Comparison of ENCODE assay signal across 22 cellular contexts in genomic region chr1:109299984-109300343, GRCh38. TPM values are rescaled to one million over a fixed set of nuclear protein-coding genes. Genes with fewer than 3 reads are reported as not detected.
DNase-seq lines count a peak whose midpoint lies in the region; ATAC-seq and TF ChIP-seq lines count a peak whose summit lies in the region.
"Had no signal": no experiment of that assay in that cellular context is flagged by ENCODE, and none has a peak within 500 bp of the region (broad histone marks: within the 10 kb centered on the region; RNA-seq: fewer than 3 reads in every experiment).

No MANE protein-coding gene starts in this region.

- no peak overlapping the region for H3K4me2 ChIP-seq in neuronal stem cell (ENCODE audit: insufficient read depth, low read length, poor library complexity, severe bottlenecking)

- H3K27me3 ChIP-seq in esophagus muscularis mucosa, result no peaks in the 10 kb centered on the region
- H3K27me3 ChIP-seq in neuronal stem cell (ENCODE audit: control insufficient read depth in 3 of 3, insufficient read depth in 3 of 3, low read depth in 1 of 3, low read length in 3 of 3), result no peaks in the 10 kb centered on the region
- H3K27me3 ChIP-seq in psoas muscle (ENCODE audit: insufficient read depth in 3 of 3, low read length in 2 of 3), result no peaks in the 10 kb centered on the region
- H3K27me3 ChIP-seq: BE2C, colonic mucosa, ovary had no signal

- H3K36me3 Mint-ChIP-seq in brain, result no peaks in the 10 kb centered on the region
- H3K36me3 Mint-ChIP-seq: activated naive CD4-positive, alpha-beta T cell treated with anti-CD3 and anti-CD28 coated beads, Interleukin-2, amount 10 ng/mL, durations not matched to agents 7 days and 5 days had no signal

- no peak for DNase-seq in esophagus muscularis mucosa (ENCODE audit: extremely low spot score)
- DNase-seq in neuronal stem cell (ENCODE audit: low spot score), result no peak
- DNase-seq in psoas muscle, result no peak
- DNase-seq in SIG-M5 treated with dmso at 0.1 percent for 504 hours (lab: John Stamatoyannopoulos, UW; ENCODE audit: unreplicated experiment), result no peak
- DNase-seq: activated B cell treated with CpG ODN at 0.5 μM for 24 hours; activated CD8-positive, alpha-beta T cell treated with anti-CD3 and anti-CD28 coated beads for 36 hours; activated naive CD4-positive, alpha-beta T cell treated with anti-CD3 and anti-CD28 coated beads, Interleukin-2, amount 10 ng/mL, durations not matched to agents 7 days and 5 days; activated T-cell treated with anti-CD3 and anti-CD28 coated beads, Interleukin-2, amount 50 U/mL, for 4 hours; aorta; BE2C; colonic mucosa; NCI-H1694; NCI-H82; ovary; stimulated activated CD8-positive, alpha-beta memory T cell treated with anti-CD3 and anti-CD28 coated beads, Interleukin-4, amount 100 ng/mL, for 48 hours had no signal

- H3K4me1 ChIP-seq in esophagus muscularis mucosa (peaks cover 32 to 49% (median 45%) of the 10 kb centered on the region in 4 donors), neuronal stem cell (ENCODE audit: control insufficient read depth in 2 of 2, insufficient read depth in 1 of 2, low read depth in 1 of 2, low read length in 2 of 2) (peaks cover 4 to 12% of the 10 kb centered on the region in 2 donors), psoas muscle (peaks cover 13% of the 10 kb centered on the region)
- H3K4me1 ChIP-seq: colonic mucosa had no signal

- H3K18ac ChIP-seq in neuronal stem cell (ENCODE audit: low read length), result peak overlapping the region; percentile 11

- WGBS in esophagus muscularis mucosa, result 88% methylated on average over 7 of the region's 7 CpGs
- no CpG with 5 or more reads among the region's 7 CpGs for WGBS in neuronal stem cell (ENCODE audit: extremely low coverage in 2 of 2, insufficient read length in 2 of 2, insufficient replicate concordance in 1 of 2), 2 donors
- WGBS in psoas muscle, 3 donors, result 37 to 65% (median 58%) methylated on average over 7 of the region's 7 CpGs

- no peak for TF ChIP-seq POLR2A in esophagus muscularis mucosa (IDR thresholded peaks at IDR 0.05; ENCODE audit: low read depth)

- H3K27ac ChIP-seq in esophagus muscularis mucosa (replicated peaks in 1 of 4) (peak overlapping the region; percentile 70 to 80 (median 74)), neuronal stem cell (replicated peaks; ENCODE audit: low read length) (no peak overlapping the region), temporal lobe (ENCODE audit: low read depth, low read length) (peak overlapping the region; percentile 99), psoas muscle (no peak overlapping the region)
- H3K27ac ChIP-seq: colonic mucosa, HL-60, ovary, thoracic aorta had no signal

- H3K79me1 ChIP-seq in neuronal stem cell (ENCODE audit: low read depth, low read length), result no peaks in the 10 kb centered on the region

- no peak overlapping the region for H3K23ac ChIP-seq in neuronal stem cell (ENCODE audit: low read depth, low read length, poor library complexity)

- H2AFZ ChIP-seq in neuronal stem cell (ENCODE audit: low read length), result peak overlapping the region; percentile 5

- H3K4me3 Mint-ChIP-seq in brain, result no peak overlapping the region
- H3K4me3 Mint-ChIP-seq: activated B cell treated with CpG ODN at 0.5 μM for 24 hours; activated CD8-positive, alpha-beta T cell treated with anti-CD3 and anti-CD28 coated beads for 36 hours; activated naive CD4-positive, alpha-beta T cell treated with anti-CD3 and anti-CD28 coated beads, Interleukin-2, amount 10 ng/mL, durations not matched to agents 7 days and 5 days; activated T-cell treated with anti-CD3 and anti-CD28 coated beads, Interleukin-2, amount 50 U/mL, for 4 hours; T-helper 2 cell treated with Interferon-gamma antibody and Interleukin-4, amounts not matched to agents 5 μg/mL and 100 μg/mL, for 36 hours had no signal

- H4K91ac ChIP-seq in neuronal stem cell (ENCODE audit: low read depth, low read length, poor library complexity), result no peak overlapping the region

- H2BK120ac ChIP-seq in neuronal stem cell (ENCODE audit: low read depth, low read length), result peak overlapping the region; percentile 1

- intact Hi-C loops in esophagus muscularis mucosa (cut with DNase I) (no loop called here), psoas muscle (cut with DNase I) (loop anchor here in 1 of 2 donors (2.0 to 10.0 kb wide), 2 partner anchors 15 to 55 kb away; no protein-coding TSS in a partner anchor)

- ATAC-seq in psoas muscle (no peak), HG02852 (IDR thresholded peaks at IDR 0.05; ENCODE audit: unreplicated experiment) (no peak)
- ATAC-seq: activated CD8-positive, alpha-beta T cell treated with anti-CD3 and anti-CD28 coated beads for 36 hours; activated T-cell treated with anti-CD3 and anti-CD28 coated beads, Interleukin-2, amount 50 U/mL, for 4 hours had no signal

- no peak overlapping the region for H2AK5ac ChIP-seq in neuronal stem cell (ENCODE audit: low read depth, low read length)

- no peak overlapping the region for H4K8ac ChIP-seq in neuronal stem cell (ENCODE audit: low read depth, low read length)

- no peak overlapping the region for H2BK5ac ChIP-seq in neuronal stem cell (ENCODE audit: low read length)

- H3K9me3 ChIP-seq in esophagus muscularis mucosa (no peaks in the 10 kb centered on the region), neuronal stem cell (replicated peaks in 1 of 2; ENCODE audit: control insufficient read depth in 2 of 2, insufficient read depth in 1 of 2, low read depth in 1 of 2, low read length in 2 of 2) (no peaks in the 10 kb centered on the region), psoas muscle (no peaks in the 10 kb centered on the region)
- H3K9me3 ChIP-seq: BE2C, colonic mucosa, ovary, thoracic aorta had no signal

- no peaks in the 10 kb centered on the region for H3K36me3 ChIP-seq in esophagus muscularis mucosa
- H3K36me3 ChIP-seq in neuronal stem cell (replicated peaks in 1 of 2; ENCODE audit: control insufficient read depth in 2 of 2, insufficient read depth in 2 of 2, low read length in 2 of 2), result no peaks in the 10 kb centered on the region
- no peaks in the 10 kb centered on the region for H3K36me3 ChIP-seq in psoas muscle (ENCODE audit: insufficient read depth in 1 of 2, low read depth in 1 of 2)
- H3K36me3 ChIP-seq: BE2C, colonic mucosa, ovary, thoracic aorta had no signal

- peaks cover 27% of the 10 kb centered on the region for H3K4me1 Mint-ChIP-seq in brain
- H3K4me1 Mint-ChIP-seq: activated naive CD4-positive, alpha-beta T cell treated with anti-CD3 and anti-CD28 coated beads, Interleukin-2, amount 10 ng/mL, durations not matched to agents 7 days and 5 days had no signal

- no peak overlapping the region for H3K14ac ChIP-seq in neuronal stem cell (ENCODE audit: low read length)

- H3K27ac Mint-ChIP-seq in brain, result peak overlapping the region in 4 of 5 experiments; percentile 68 to 97 (median 90)
- H3K27ac Mint-ChIP-seq: activated B cell treated with CpG ODN at 0.5 μM for 24 hours; activated CD8-positive, alpha-beta T cell treated with anti-CD3 and anti-CD28 coated beads for 36 hours; activated naive CD4-positive, alpha-beta T cell treated with anti-CD3 and anti-CD28 coated beads, Interleukin-2, amount 10 ng/mL, durations not matched to agents 7 days and 5 days; T-helper 2 cell treated with Interferon-gamma antibody and Interleukin-4, amounts not matched to agents 5 μg/mL and 100 μg/mL, for 36 hours had no signal

- TF ChIP-seq EP300 in esophagus muscularis mucosa (IDR thresholded peaks at IDR 0.05), result no peak

- no peak overlapping the region for H3K4ac ChIP-seq in neuronal stem cell (ENCODE audit: low read length)

- H3K9me3 Mint-ChIP-seq in brain, result no peaks in the 10 kb centered on the region
- H3K9me3 Mint-ChIP-seq: activated B cell treated with CpG ODN at 0.5 μM for 24 hours; activated CD8-positive, alpha-beta T cell treated with anti-CD3 and anti-CD28 coated beads for 36 hours; activated naive CD4-positive, alpha-beta T cell treated with anti-CD3 and anti-CD28 coated beads, Interleukin-2, amount 10 ng/mL, durations not matched to agents 7 days and 5 days; activated T-cell treated with anti-CD3 and anti-CD28 coated beads, Interleukin-2, amount 50 U/mL, for 4 hours; T-helper 2 cell treated with Interferon-gamma antibody and Interleukin-4, amounts not matched to agents 5 μg/mL and 100 μg/mL, for 36 hours had no signal

- no peak overlapping the region for H2BK12ac ChIP-seq in neuronal stem cell (ENCODE audit: low read length)

- TF ChIP-seq CTCF in brain (conservative IDR thresholded peaks at IDR 0.05) (no peak), esophagus muscularis mucosa (IDR thresholded peaks at IDR 0.05) (no peak), psoas muscle (IDR thresholded peaks at IDR 0.05) (no peak)

- no peak overlapping the region for H3K9ac ChIP-seq in neuronal stem cell (ENCODE audit: low read depth, low read length, poor library complexity)

- H2BK15ac ChIP-seq in neuronal stem cell (ENCODE audit: low read length), result peak overlapping the region; percentile 70

- H3K27me3 Mint-ChIP-seq in brain, result no peaks in the 10 kb centered on the region

- H3K4me3 ChIP-seq in esophagus muscularis mucosa (no peak overlapping the region), neuronal stem cell (ENCODE audit: low read length in 2 of 2) (no peak overlapping the region), psoas muscle (no peak overlapping the region)
- H3K4me3 ChIP-seq: colonic mucosa, ovary, thoracic aorta had no signal

RNA-seq across cellular contexts. Expression of gene MYBPHL, which starts 6.8 kb away (rescaled TPM):
- polyA plus RNA-seq in brain (ENCODE audit: insufficient read depth, low read depth, low replicate concordance), result 0.75 TPM
- total RNA-seq in esophagus muscularis mucosa, result not detected
- polyA plus RNA-seq in neuronal stem cell (2013, experiment 1 of 2), result 0.13 TPM
- 0.29 TPM for polyA plus RNA-seq in neuronal stem cell (2013, experiment 2 of 2)
- total RNA-seq in temporal lobe, result not detected
- 1 to 10 TPM in 2 of 4 donors, under 1 TPM in 2; 0.57 to 2.2 (median 1.3) TPM for total RNA-seq in psoas muscle
- under 1 TPM in 2 of 3 donors, not detected in 1; 0.17 to 0.55 TPM for polyA plus RNA-seq in psoas muscle
- total RNA-seq: activated B cell treated with CpG ODN at 0.5 μM for 24 hours; activated CD8-positive, alpha-beta T cell treated with anti-CD3 and anti-CD28 coated beads for 36 hours; activated T-cell treated with anti-CD3 and anti-CD28 coated beads, Interleukin-2, amount 50 U/mL, for 4 hours; aorta; colonic mucosa; endothelial cell of umbilical vein had no signal
- polyA plus RNA-seq: aorta, endothelial cell of umbilical vein, ovary had no signal

RNA-seq across cellular contexts. Expression of gene PSRC1, which starts 17.0 kb away (rescaled TPM):
- polyA plus RNA-seq in brain (ENCODE audit: insufficient read depth, low read depth, low replicate concordance) (77.5 TPM), psoas muscle (1 to 10 TPM in 2 of 3 donors, under 1 TPM in 1; 0.14 to 2.0 (median 1.3) TPM)
- total RNA-seq in esophagus muscularis mucosa (10 to 100 TPM in 1 of 4 donors, 1 to 10 TPM in 3; 5.3 to 12.5 (median 6.4) TPM), temporal lobe (6.9 TPM), psoas muscle (1 to 10 TPM in 1 of 4 donors, under 1 TPM in 3; 0.54 to 1.7 (median 0.57) TPM)
- 118 TPM for polyA plus RNA-seq in neuronal stem cell (2013, experiment 1 of 2)
- 115 TPM for polyA plus RNA-seq in neuronal stem cell (2013, experiment 2 of 2)
- total RNA-seq: activated B cell treated with CpG ODN at 0.5 μM for 24 hours had no signal

RNA-seq across cellular contexts. Expression of gene CELSR2, which starts 50.6 kb away (rescaled TPM):
- polyA plus RNA-seq in brain (ENCODE audit: insufficient read depth, low read depth, low replicate concordance) (109 TPM), psoas muscle (1 to 10 TPM in 2 of 3 donors, under 1 TPM in 1; 0.69 to 6.9 (median 3.7) TPM)
- total RNA-seq in esophagus muscularis mucosa (10 to 100 TPM in 2 of 4 donors, 1 to 10 TPM in 2; 7.8 to 20.4 (median 10.5) TPM), temporal lobe (46.5 TPM), psoas muscle (10 to 100 TPM in 2 of 4 donors, 1 to 10 TPM in 2; 5.7 to 12.5 (median 10.6) TPM)
- polyA plus RNA-seq in neuronal stem cell (2013, experiment 1 of 2), result 40.0 TPM
- polyA plus RNA-seq in neuronal stem cell (2013, experiment 2 of 2), result 41.0 TPM

Comparison
In these comparisons a context has a peak if more than half of its experiments do, and no peak if none do; other contexts are left out.
1. H3K27ac ChIP-seq: peak in esophagus muscularis mucosa (4 of 4) and temporal lobe (single experiment); none in neuronal stem cell (single experiment) and psoas muscle (single experiment).